Comparison of ENCODE assay signal across 12 cellular contexts in genomic region chr2:39642054-39642742, GRCh38. TPM values are rescaled to one million over a fixed set of nuclear protein-coding genes. Genes with fewer than 3 reads are reported as not detected.
DNase-seq lines count a peak whose midpoint lies in the region; ATAC-seq, FAIRE-seq and TF ChIP-seq lines count a peak whose summit lies in the region.
"Had no signal": no experiment of that assay in that cellular context is flagged by ENCODE, and none has a peak within 500 bp of the region (broad histone marks: within the 10 kb centered on the region; RNA-seq: fewer than 3 reads in every experiment).

No MANE protein-coding gene starts in this region.

- H3K4me2 ChIP-seq in A549: peak overlapping the region; percentile 52
- no peak overlapping the region for H3K4me2 ChIP-seq in H9 (ENCODE audit: insufficient read depth, insufficient read length, low read length)

- 0 out of 7 replicates have a peak overlapping the region, but pooled peaks of 1 of the 3 experiments have one; percentile 27 for H3K27ac Mint-ChIP-seq in H9

- FAIRE-seq in A549 (lab: Jason Lieb, UNC): no peak
- no peak for FAIRE-seq in bronchial epithelial cell (lab: Jason Lieb, UNC)

- DNase-seq in A549 (ENCODE audit: low read depth in 1 of 2, low spot score in 1 of 2) (peak in 1 of 2 experiments; percentile 18), LHCN-M2 (ENCODE audit: low read depth) (peak; percentile 84), bronchial epithelial cell (ENCODE audit: low read depth) (peak; percentile 78), islet precursor cell (peak; percentile 89), H9 (no peak), HUDEP-2 (lab: John Stamatoyannopoulos, UW; ENCODE audit: unreplicated experiment in 76 of 76) (no peak)
- no peak for DNase-seq in effector memory CD4-positive, alpha-beta T cell
- DNase-seq: activated gamma-delta T cell treated with Interleukin-2 at 50 U/mL for 16 hours; stimulated activated naive CD8-positive, alpha-beta T cell treated with anti-CD3 and anti-CD28 coated beads, Interleukin-15, Interleukin-2, amounts not matched to agents 100 U/mL and 50 U/mL, for 24 hours had no signal

- no peak overlapping the region for H2BK12ac ChIP-seq in H9 (ENCODE audit: insufficient read length, low read depth, low read length)

- no peaks in the 10 kb centered on the region for H3K9me3 Mint-ChIP-seq in H9

- H2BK5ac ChIP-seq in H9 (ENCODE audit: insufficient read length, low read length): no peak overlapping the region

- no peaks in the 10 kb centered on the region for H3K9me3 ChIP-seq in A549
- no peaks in the 10 kb centered on the region for H3K9me3 ChIP-seq in H9 (ENCODE audit: control insufficient read depth, low read depth, low read length)
- no peaks in the 10 kb centered on the region for H3K9me3 ChIP-seq in effector memory CD4-positive, alpha-beta T cell (ENCODE audit: control insufficient read depth, low read length)
- H3K9me3 ChIP-seq: prostate gland had no signal

- H3K79me2 ChIP-seq in H9 (ENCODE audit: insufficient read depth, low read length): no peaks in the 10 kb centered on the region

- no peak overlapping the region for H3K23ac ChIP-seq in H9 (ENCODE audit: insufficient read length, low read depth, low read length)

- H2BK120ac ChIP-seq in H9 (ENCODE audit: low read depth, low read length, poor library complexity, severe bottlenecking): no peak overlapping the region

- H3K4ac ChIP-seq in H9 (ENCODE audit: low read depth, low read length): no peak overlapping the region

- H3K4me1 ChIP-seq in A549: peaks cover 13% of the 10 kb centered on the region
- H3K4me1 ChIP-seq in H9 (ENCODE audit: insufficient read depth, low read length): no peaks in the 10 kb centered on the region; the same call in 1 of the 2 replicates
- H3K4me1 ChIP-seq in effector memory CD4-positive, alpha-beta T cell (ENCODE audit: control insufficient read depth, insufficient read depth, low read length, poor library complexity, severe bottlenecking): no peaks in the 10 kb centered on the region
- H3K4me1 ChIP-seq: prostate gland had no signal

- no peak for TF ChIP-seq EP300 in A549 (IDR thresholded peaks at IDR 0.05)

- H3K36me3 Mint-ChIP-seq in H9 (ENCODE audit: insufficient read depth in 1 of 3, low read depth in 3 of 3): no peaks in the 10 kb centered on the region

- H3K23me2 ChIP-seq in H9 (ENCODE audit: insufficient read length, low read depth, low read length, poor library complexity, severe bottlenecking): no peaks in the 10 kb centered on the region

- no peak overlapping the region for H2BK15ac ChIP-seq in H9 (ENCODE audit: low read depth, low read length)

- H4K91ac ChIP-seq in H9 (ENCODE audit: insufficient read length, low read depth, low read length): no peak overlapping the region

- no peak for TF ChIP-seq CTCF in A549 (IDR thresholded peaks at IDR 0.05)
- TF ChIP-seq CTCF in bronchial epithelial cell (IDR thresholded peaks at IDR 0.05; ENCODE audit: insufficient read depth, low read length, severe bottlenecking): no peak
- TF ChIP-seq CTCF in H9 (conservative IDR thresholded peaks at IDR 0.05): no peak

- no peaks in the 10 kb centered on the region for H3K36me3 ChIP-seq in bronchial epithelial cell (ENCODE audit: control insufficient read depth, insufficient read depth, low read length)
- no peaks in the 10 kb centered on the region for H3K36me3 ChIP-seq in effector memory CD4-positive, alpha-beta T cell (ENCODE audit: control insufficient read depth, insufficient read depth, low read length)
- H3K36me3 ChIP-seq: prostate gland had no signal

- ATAC-seq in A549 (peak; percentile 42 to 79; a peak in 4 of 6 replicates), HG03039 (IDR thresholded peaks at IDR 0.05; ENCODE audit: unreplicated experiment) (no peak)
- ATAC-seq: stimulated activated naive CD8-positive, alpha-beta T cell treated with anti-CD3 and anti-CD28 coated beads, Interleukin-15, Interleukin-2, amounts not matched to agents 100 U/mL and 50 U/mL, for 24 hours had no signal

- H3K4me3 ChIP-seq in A549: no peak overlapping the region
- no peak overlapping the region for H3K4me3 ChIP-seq in bronchial epithelial cell (ENCODE audit: low read depth, low read length)
- H3K4me3 ChIP-seq in effector memory CD4-positive, alpha-beta T cell (ENCODE audit: insufficient read depth, low read depth, low read length, poor library complexity, severe bottlenecking): no peak overlapping the region
- H3K4me3 ChIP-seq: prostate gland had no signal

- no peak overlapping the region for H3K4me3 Mint-ChIP-seq in H9

- H4K20me1 ChIP-seq in H9 (ENCODE audit: control insufficient read depth, insufficient read depth, insufficient read length): no peaks in the 10 kb centered on the region

- CTCF ChIA-PET in A549 (lab: Yijun Ruan, JAX): no interaction called here

- no peak for TF ChIP-seq RAD21 in A549 (conservative IDR thresholded peaks at IDR 0.05 in 1 of 2, IDR thresholded peaks at IDR 0.05 in 1 of 2)

- H3K56ac ChIP-seq in H9 (ENCODE audit: insufficient read length, low read depth, low read length): no peak overlapping the region

- peaks cover 10% of the 10 kb centered on the region in 2 experiments for H3K4me1 Mint-ChIP-seq in H9

- H2AFZ ChIP-seq in H9 (ENCODE audit: low read length): no peak overlapping the region

- H3K18ac ChIP-seq in H9 (ENCODE audit: insufficient read length, low read depth, low read length): no peak overlapping the region

- no peaks in the 10 kb centered on the region for H3K27me3 Mint-ChIP-seq in H9 (ENCODE audit: low read depth)

- no peak for TF ChIP-seq POLR2A in A549 (IDR thresholded peaks at IDR 0.05; ENCODE audit: low read length)

- H3K27me3 ChIP-seq in bronchial epithelial cell (ENCODE audit: control insufficient read depth, insufficient read depth, low read length): no peaks in the 10 kb centered on the region
- no peaks in the 10 kb centered on the region for H3K27me3 ChIP-seq in H9 (ENCODE audit: insufficient read depth, low read length)
- no peaks in the 10 kb centered on the region for H3K27me3 ChIP-seq in effector memory CD4-positive, alpha-beta T cell (replicated peaks; ENCODE audit: control insufficient read depth, insufficient read depth, low read length, poor library complexity, severe bottlenecking)

- H3K27ac ChIP-seq in A549: no peak overlapping the region
- H3K27ac ChIP-seq in H9 (ENCODE audit: insufficient read length, low read depth, low read length): no peak overlapping the region
- H3K27ac ChIP-seq in effector memory CD4-positive, alpha-beta T cell (ENCODE audit: insufficient read depth, low read length, poor library complexity, severe bottlenecking): no peak overlapping the region
- H3K27ac ChIP-seq: prostate gland had no signal

- no peak overlapping the region for H4K5ac ChIP-seq in H9 (ENCODE audit: insufficient read length, low read depth, low read length)

- H4K8ac ChIP-seq in H9 (replicated peaks; ENCODE audit: insufficient read length, low read depth, low read length): no peak overlapping the region

- H3T11ph ChIP-seq in H9 (ENCODE audit: low read length): no peak overlapping the region

- H3K14ac ChIP-seq in H9 (ENCODE audit: insufficient read depth, low read length): no peak overlapping the region

- H3K9ac ChIP-seq in H9 (ENCODE audit: extremely low read depth, insufficient read length, low read length): no peak overlapping the region

- no peak overlapping the region for H2BK20ac ChIP-seq in H9 (ENCODE audit: low read depth, low read length, poor library complexity, severe bottlenecking)

- POLR2A ChIA-PET in A549 (lab: Yijun Ruan, JAX): no interaction called here

- WGBS in A549 (ENCODE audit: missing lambda C conversion rate): 23% methylated on average over 6 of the region's 6 CpGs
- no CpG with 5 or more reads among the region's 6 CpGs for WGBS in H9 (ENCODE audit: extremely low coverage, insufficient read length, low lambda C conversion rate)

- no peaks in the 10 kb centered on the region for H3K79me1 ChIP-seq in H9 (ENCODE audit: insufficient read depth, low read depth, low read length, poor library complexity, severe bottlenecking)

- H2AK5ac ChIP-seq in H9 (ENCODE audit: insufficient read length, low read length): no peak overlapping the region

TF ChIP-seq in A549, 52 proteins besides CTCF, POLR2A, EP300 and RAD21:
- TF ChIP-seq ZC3H11A (IDR thresholded peaks at IDR 0.05) (no peak), MAX (IDR thresholded peaks at IDR 0.05) (0 out of 2 replicates have a peak, but pooled peaks have one; percentile 16)

RNA-seq across cellular contexts. Expression of gene TMEM178A, which starts 23.5 kb away (rescaled TPM):
- 0.74 and 0.87 TPM in 2 replicates for polyA plus RNA-seq in A549 (2011; rRNA removed)
- 0.03 TPM in 2 replicates for polyA plus RNA-seq in A549 (2012; cell fraction: cytosol; rRNA removed)
- 0.68 and 0.75 TPM in 2 replicates for polyA plus RNA-seq in A549 (2012; cell fraction: nucleus; rRNA removed)
- polyA plus RNA-seq in A549 (2017; fragmentation: RNase III; extraction: RNeasy Plus Mini Kit Qiagen cat#74134 plus additional on column Dnase treatment): 0.13 to 0.15 TPM in 2 of 3 replicates, not detected in the other
- polyA minus RNA-seq in A549 (2011; rRNA and poly(A)+ RNA removed): 0.99 TPM in 1 of 2 replicates, not detected in the other
- total RNA-seq in LHCN-M2 (2014; rRNA removed): 0.06 and 0.40 TPM in 2 replicates
- 0.96 TPM for polyA plus RNA-seq in LHCN-M2 (2012)
- total RNA-seq in bronchial epithelial cell: 0.26 and 0.51 TPM in 2 replicates
- total RNA-seq in H9 (2021): 7.5 and 7.8 TPM in 2 replicates
- total RNA-seq: T-helper 2 cell treated with Interferon-gamma antibody and Interleukin-4, amounts not matched to agents 100 ng/mL and 5 ng/mL, for 36 hours had no signal

Comparison
In these comparisons a context has a peak if more than half of its experiments do, and no peak if none do; other contexts are left out.
1. DNase-seq: peak in LHCN-M2 (single experiment), bronchial epithelial cell (single experiment) and islet precursor cell (single experiment); none in H9 (single experiment), HUDEP-2 (0 of 76) and effector memory CD4-positive, alpha-beta T cell (0 of 3).